17 cellular contexts compared by ENCODE assay signal in the genomic region with DNA sequence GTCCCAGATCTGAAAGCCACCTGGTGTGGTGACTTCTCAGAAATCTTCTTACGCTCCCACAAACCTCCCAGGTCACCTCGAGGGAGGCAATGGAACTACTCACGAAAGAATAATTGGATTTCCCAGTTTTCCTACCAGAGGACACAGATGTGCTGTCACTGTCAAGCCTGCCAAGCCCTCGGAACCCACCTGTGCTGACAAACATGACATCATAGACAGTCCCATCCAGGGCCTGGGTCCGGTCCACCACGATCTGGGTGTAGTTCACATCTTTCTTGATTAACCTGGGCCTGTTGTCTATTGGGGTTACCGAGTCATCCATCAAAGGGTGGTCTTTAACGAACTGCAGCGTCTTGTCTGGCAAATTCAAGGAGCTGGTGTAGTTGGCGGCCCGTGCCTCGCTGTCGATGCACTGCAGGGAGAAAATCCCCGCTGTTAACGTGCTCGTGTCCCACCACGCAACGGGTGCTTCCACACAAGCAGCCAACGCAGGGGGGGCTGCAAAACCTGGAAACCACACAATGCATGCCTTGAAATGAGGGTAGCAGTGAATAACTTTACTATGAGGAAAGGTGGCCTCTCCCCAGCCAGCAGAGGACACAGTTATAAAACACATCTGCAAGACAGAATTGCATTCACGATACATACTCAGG.
DNase-seq lines count a peak whose midpoint lies in the region; ATAC-seq, FAIRE-seq and TF ChIP-seq lines count a peak whose summit lies in the region.
"Had no signal": no experiment of that assay in that cellular context is flagged by ENCODE, and none has a peak within 500 bp of the region (broad histone marks: within the 10 kb centered on the region; RNA-seq: fewer than 3 reads in every experiment).

No MANE protein-coding gene starts in this region.

- H3K4me1 ChIP-seq in esophagus squamous epithelium = peaks cover 18 to 50% (median 35%) of the 10 kb centered on the region in 3 donors
- H3K4me1 ChIP-seq: parathyroid adenoma had no signal

- FAIRE-seq in GM12891 (lab: Jason Lieb, UNC) = no peak
- FAIRE-seq: TTC549 had no signal

- H3K4me1 Mint-ChIP-seq in stimulated activated naive B cell treated with anti-CD40 and anti-IgM and Interleukin-4, amounts not matched to agents 10 μg/mL and 1 μg/mL and 100 μg/mL, for 72 hours = peaks cover 16 to 34% of the 10 kb centered on the region in 2 donors

- POLR2A ChIA-PET in RWPE1 (lab: Yijun Ruan, JAX; ENCODE audit: low non-redundant PET) = no interaction called here

- intact Hi-C loops in esophagus squamous epithelium (cut with DNase I) = no loop called here

- H3K27ac Mint-ChIP-seq in stimulated activated naive B cell treated with anti-CD40 and anti-IgM and Interleukin-4, amounts not matched to agents 10 μg/mL and 1 μg/mL and 100 μg/mL, for 72 hours = peak overlapping the region; percentile 67
- H3K27ac Mint-ChIP-seq: activated T-helper 2 cell treated with anti-CD3 and anti-CD28 coated beads, Interferon-gamma antibody, Interleukin-2, Interleukin-4, amounts not matched to agents 10 μg/mL and 5 μg/mL and 100 μg/mL, durations not matched to agents 14 hours and 24 hours and 36 hours had no signal

- H3K27me3 Mint-ChIP-seq in stimulated activated naive B cell treated with anti-CD40 and anti-IgM and Interleukin-4, amounts not matched to agents 10 μg/mL and 1 μg/mL and 100 μg/mL, for 72 hours = no peaks in the 10 kb centered on the region

- TF ChIP-seq CTCF in RWPE1 (conservative IDR thresholded peaks at IDR 0.05; ENCODE audit: low read depth) (no peak), esophagus squamous epithelium (IDR thresholded peaks at IDR 0.05) (no peak)

- DNase-seq in NCI-H2196 (lab: John Stamatoyannopoulos, UW; ENCODE audit: unreplicated experiment) = peak; percentile 40
- DNase-seq in NCI-H2196 treated with DMSO at 0.1 percent for 48 hours (lab: John Stamatoyannopoulos, UW; ENCODE audit: unreplicated experiment) = no peak
- no peak for DNase-seq in RWPE1 (ENCODE audit: low spot score)
- no peak for DNase-seq in esophagus squamous epithelium (lab: John Stamatoyannopoulos, UW)
- no peak for DNase-seq in stimulated activated naive B cell treated with anti-CD40 and anti-IgM and Interleukin-4, amounts not matched to agents 10 μg/mL and 1 μg/mL and 100 μg/mL, for 72 hours
- DNase-seq in SKM-1 (lab: John Stamatoyannopoulos, UW; ENCODE audit: unreplicated experiment) = no peak
- no peak for DNase-seq in GM12891 (ENCODE audit: insufficient read length, low spot score)
- DNase-seq in NCI-H226 = no peak
- DNase-seq: activated CD4-positive, alpha-beta T cell treated with anti-CD3 and anti-CD28 coated beads, Interleukin-2, amount 50 U/mL, for 4 hours; dermis blood vessel endothelial cell; left cardiac atrium; NCI-H1436 treated with DMSO at 0.1 percent for 48 hours had no signal

- H3K36me3 Mint-ChIP-seq in stimulated activated naive B cell treated with anti-CD40 and anti-IgM and Interleukin-4, amounts not matched to agents 10 μg/mL and 1 μg/mL and 100 μg/mL, for 72 hours = peaks cover 61 to 79% of the 10 kb centered on the region in 2 donors

- H3K9me3 ChIP-seq in esophagus squamous epithelium = no peaks in the 10 kb centered on the region

- H3K36me3 ChIP-seq in esophagus squamous epithelium = peaks cover 2 to 100% (median 24%) of the 10 kb centered on the region in 3 donors

- H3K27ac ChIP-seq in RWPE1 (peak overlapping the region; percentile 89), esophagus squamous epithelium (peak overlapping the region in 3 of 4 donors; percentile 72 to 87 (median 76))
- H3K27ac ChIP-seq: 22Rv1, parathyroid adenoma had no signal

- no peak overlapping the region for H3K4me3 Mint-ChIP-seq in stimulated activated naive B cell treated with anti-CD40 and anti-IgM and Interleukin-4, amounts not matched to agents 10 μg/mL and 1 μg/mL and 100 μg/mL, for 72 hours

- H3K9me3 Mint-ChIP-seq in stimulated activated naive B cell treated with anti-CD40 and anti-IgM and Interleukin-4, amounts not matched to agents 10 μg/mL and 1 μg/mL and 100 μg/mL, for 72 hours = no peaks in the 10 kb centered on the region
- H3K9me3 Mint-ChIP-seq: activated T-helper 2 cell treated with anti-CD3 and anti-CD28 coated beads, Interferon-gamma antibody, Interleukin-2, Interleukin-4, amounts not matched to agents 10 μg/mL and 5 μg/mL and 100 μg/mL, durations not matched to agents 14 hours and 24 hours and 36 hours had no signal

- TF ChIP-seq POLR2A in esophagus squamous epithelium (IDR thresholded peaks at IDR 0.05) (no peak), GM12891 (IDR thresholded peaks at IDR 0.05; ENCODE audit: low read depth, low read length) (no peak)

- CTCF ChIA-PET in RWPE1 (lab: Yijun Ruan, JAX) = interaction anchor here (0.7 to 1.1 kb wide), 3 partner anchors 162 to 632 kb away, joined by 3 to 4 read pairs (median 3); no protein-coding TSS in a partner anchor

- WGBS in esophagus squamous epithelium, 2 donors = 82 to 91% methylated on average over 15 to 18 of the region's 20 CpGs

- ATAC-seq in stimulated activated naive B cell treated with anti-CD40 and anti-IgM and Interleukin-4, amounts not matched to agents 10 μg/mL and 1 μg/mL and 100 μg/mL, for 72 hours (replicated peaks) = no peak

- no peaks in the 10 kb centered on the region for H3K27me3 ChIP-seq in esophagus squamous epithelium

- H3K4me3 ChIP-seq in esophagus squamous epithelium = no peak overlapping the region
- H3K4me3 ChIP-seq: GM23248 had no signal

TF ChIP-seq in GM12891, 5 proteins besides CTCF, POLR2A, EP300 and RAD21:
- TF ChIP-seq POLR2AphosphoS5 (IDR thresholded peaks at IDR 0.05; ENCODE audit: low read depth, low read length) = no peak
- TF ChIP-seq TAF1 (IDR thresholded peaks at IDR 0.05; ENCODE audit: low read depth, low read length) = no peak
- TF ChIP-seq PAX5 (IDR thresholded peaks at IDR 0.05; ENCODE audit: insufficient read depth, low read length, severe bottlenecking) = no peak
- TF ChIP-seq SPI1 (IDR thresholded peaks at IDR 0.05; ENCODE audit: low read depth, low read length) = no peak
- no peak for TF ChIP-seq POU2F2 (IDR thresholded peaks at IDR 0.05; ENCODE audit: low read depth, low read length)
